Comparison of ENCODE assay signal across 9 cellular contexts in genomic region chr15:93829115-93829849, GRCh38.
DNase-seq lines count a peak whose midpoint lies in the region; ATAC-seq and TF ChIP-seq lines count a peak whose summit lies in the region.
"Had no signal": no experiment of that assay in that cellular context is flagged by ENCODE, and none has a peak within 500 bp of the region (broad histone marks: within the 10 kb centered on the region; RNA-seq: fewer than 3 reads in every experiment).

No MANE protein-coding gene starts in this region.

- DNase-seq in NCI-H460 (ENCODE audit: extremely low read depth, low read depth), result peak; percentile 25
- DNase-seq in fibroblast of mammary gland (ENCODE audit: low read depth), result peak; percentile 83
- DNase-seq in putamen (ENCODE audit: low spot score), result peak; percentile 1
- DNase-seq in NCI-H2227 (lab: John Stamatoyannopoulos, UW; ENCODE audit: unreplicated experiment), result no peak
- DNase-seq in germinal center (ENCODE audit: low spot score), result no peak
- DNase-seq: NCI-H2171 treated with DMSO at 0.1 percent for 48 hours had no signal

- ATAC-seq in GM18858 (IDR thresholded peaks at IDR 0.05; ENCODE audit: unreplicated experiment), result peak; percentile 42
- no peak for ATAC-seq in HG02763 (IDR thresholded peaks at IDR 0.05; ENCODE audit: unreplicated experiment)
- no peak for ATAC-seq in GM21367 (IDR thresholded peaks at IDR 0.05; ENCODE audit: unreplicated experiment)

- no peak for TF ChIP-seq CTCF in fibroblast of mammary gland (conservative IDR thresholded peaks at IDR 0.05; ENCODE audit: control insufficient read depth, insufficient read depth, low read depth, low read length)

- H3K4me3 ChIP-seq in fibroblast of mammary gland (ENCODE audit: control insufficient read depth, low read depth, low read length), result no peak overlapping the region

Comparison
In these comparisons a context has a peak if more than half of its experiments do, and no peak if none do; other contexts are left out.
1. DNase-seq: peak in NCI-H460 (single experiment), fibroblast of mammary gland (single experiment) and putamen (single experiment); none in NCI-H2227 (single experiment) and germinal center (single experiment).